In the genomic region with DNA sequence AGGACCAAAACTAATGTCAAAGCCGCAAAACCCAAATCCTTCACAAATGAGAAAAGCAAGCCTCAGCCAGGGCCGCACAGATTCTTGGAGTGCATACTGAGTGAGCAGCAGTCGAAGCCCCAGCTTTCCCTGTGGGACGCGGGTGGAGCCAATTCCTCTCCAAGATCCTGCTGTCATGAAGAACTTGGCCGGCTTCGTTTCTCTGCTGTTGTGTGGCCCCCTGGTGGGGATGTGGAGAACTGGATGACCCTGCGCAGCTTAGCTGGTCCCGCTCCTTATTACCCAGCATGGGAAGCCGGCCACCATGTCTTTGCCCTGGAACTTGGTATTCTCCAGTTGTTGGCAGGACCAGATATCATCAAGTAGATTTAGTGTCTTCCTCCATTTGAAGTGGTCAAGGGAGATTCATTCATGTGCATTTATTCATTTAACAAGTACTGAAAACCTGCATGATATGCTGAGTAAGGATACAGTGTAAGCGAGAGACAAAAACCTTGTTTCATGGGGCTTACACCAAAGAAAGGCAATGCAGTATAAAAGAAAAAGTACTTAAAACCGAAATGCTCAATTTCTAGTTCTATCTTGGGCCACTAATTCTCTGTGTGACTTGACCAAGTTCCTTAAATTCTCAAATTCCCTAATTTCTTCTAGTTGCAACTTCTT, we compare ENCODE assay signal across 8 cellular contexts. TPM values are rescaled to one million over a fixed set of nuclear protein-coding genes. Genes with fewer than 3 reads are reported as not detected.
DNase-seq lines count a peak whose midpoint lies in the region; ATAC-seq and TF ChIP-seq lines count a peak whose summit lies in the region.

No MANE protein-coding gene starts in this region.

- H3K27me3 ChIP-seq in Caco-2 (replicated peaks; ENCODE audit: control insufficient read depth, insufficient read depth, low read length) (no peaks in the 10 kb centered on the region), parathyroid adenoma (ENCODE audit: control insufficient read depth, insufficient read depth, low read length) (no peaks in the 10 kb centered on the region)

- no peak overlapping the region for H2AFZ ChIP-seq in parathyroid adenoma

- no peaks in the 10 kb centered on the region for H3K9me3 ChIP-seq in Caco-2
- no peaks in the 10 kb centered on the region for H3K9me3 ChIP-seq in parathyroid adenoma (ENCODE audit: control insufficient read depth, low read length)

- POLR2A ChIA-PET in Caco-2 (lab: Charles Lee): no interaction called here

- no TSS peak for BruUV-seq in Caco-2 (replicated peaks; lab: Mats Ljungman, UMichigan)

- no peak overlapping the region for H3K4me3 Mint-ChIP-seq in Caco-2 (ENCODE audit: unreplicated experiment)
- no peak overlapping the region for H3K4me3 Mint-ChIP-seq in type B pancreatic cell

- H3K27ac Mint-ChIP-seq in Caco-2 (ENCODE audit: unreplicated experiment) (no peak overlapping the region), type B pancreatic cell (no peak overlapping the region)

- CTCF ChIA-PET in Caco-2 (lab: Charles Lee): interaction anchor here (0.6 to 3.3 kb wide), 18 partner anchors 10 to 1125 kb away, joined by 3 to 44 read pairs (median 4); no protein-coding TSS in a partner anchor

- DNase-seq in Caco-2 (peak; percentile 89 to 94), M059J (ENCODE audit: low read depth) (peak; percentile 83), SK-MEL-5 (ENCODE audit: low read depth, low spot score) (peak; percentile 87), glomerular endothelial cell (ENCODE audit: extremely low read depth, low read depth, low spot score) (peak; percentile 75), type B pancreatic cell (ENCODE audit: extremely low spot score, unreplicated experiment) (peak; percentile 88)
- peak; percentile 79 for DNase-seq in activated naive CD4-positive, alpha-beta T cell treated with Interleukin-2 at 50 U/mL for 16 hours

- H3K36me3 ChIP-seq in Caco-2 (ENCODE audit: control insufficient read depth, insufficient read depth, low read length): no peaks in the 10 kb centered on the region
- no peaks in the 10 kb centered on the region for H3K36me3 ChIP-seq in parathyroid adenoma (ENCODE audit: control insufficient read depth, insufficient read depth, low read length)

- H3K4me3 ChIP-seq in Caco-2 (ENCODE audit: low read depth, low read length) (no peak overlapping the region), parathyroid adenoma (ENCODE audit: low read depth, low read length) (no peak overlapping the region)

- peak; percentile 70 for ATAC-seq in GM21528 (IDR thresholded peaks at IDR 0.05; ENCODE audit: low FRiP score, unreplicated experiment)

- no peak overlapping the region for H3K9ac ChIP-seq in parathyroid adenoma

- H3K4me1 Mint-ChIP-seq in Caco-2 (ENCODE audit: low read depth, unreplicated experiment): peaks cover 27% of the 10 kb centered on the region
- H3K4me1 Mint-ChIP-seq in type B pancreatic cell (ENCODE audit: unreplicated experiment): peaks cover 32% of the 10 kb centered on the region

- H3K27me3 Mint-ChIP-seq in Caco-2 (ENCODE audit: insufficient read depth, unreplicated experiment): no peaks in the 10 kb centered on the region
- peaks cover 13% of the 10 kb centered on the region for H3K27me3 Mint-ChIP-seq in type B pancreatic cell

- H3K27ac ChIP-seq in parathyroid adenoma: no peak overlapping the region

- in situ Hi-C loops in SK-MEL-5 (cut with HindIII; ENCODE audit: low pct_unique_long_range_greater_than_20kb, low sequenced_read_pairs): no loop called here

- peak; percentile 99 for TF ChIP-seq CTCF in Caco-2 (IDR thresholded peaks at IDR 0.05; ENCODE audit: insufficient read depth in 1 of 2, low read depth in 1 of 2, low read length in 1 of 2, severe bottlenecking in 1 of 2, unreplicated experiment in 1 of 2)
- TF ChIP-seq CTCF in parathyroid adenoma (IDR thresholded peaks at IDR 0.05): peak; percentile 78
- peak; percentile 93 for TF ChIP-seq CTCF in type B pancreatic cell (conservative IDR thresholded peaks at IDR 0.05)

- H3K79me2 ChIP-seq in parathyroid adenoma: no peaks in the 10 kb centered on the region

- H3K4me2 ChIP-seq in parathyroid adenoma (ENCODE audit: low read length): no peak overlapping the region

- no peaks in the 10 kb centered on the region for H3K9me3 Mint-ChIP-seq in Caco-2 (ENCODE audit: unreplicated experiment)
- H3K9me3 Mint-ChIP-seq in type B pancreatic cell: no peaks in the 10 kb centered on the region

- H3K4me1 ChIP-seq in Caco-2 (peaks cover 19% of the 10 kb centered on the region), parathyroid adenoma (no peaks in the 10 kb centered on the region)

- peaks cover 11% of the 10 kb centered on the region for H3K36me3 Mint-ChIP-seq in Caco-2 (ENCODE audit: insufficient read depth, unreplicated experiment)
- H3K36me3 Mint-ChIP-seq in type B pancreatic cell: no peaks in the 10 kb centered on the region

- intact Hi-C loops in Caco-2 (cut with micrococcal nuclease; ENCODE audit: unreplicated experiment): loop anchor here (1.0 to 2.0 kb wide), 7 partner anchors 27 to 201 kb away; no protein-coding TSS in a partner anchor

RNA-seq across cellular contexts. Expression of a gene that starts 56.8 kb away (rescaled TPM):
- total RNA-seq in Caco-2 (2022) (not detected in 2 replicates), glomerular endothelial cell (not detected in 2 replicates), type B pancreatic cell (ENCODE audit: low replicate concordance) (not detected in 2 replicates)
- not detected in 2 replicates for total RNA-seq in M059J (2014; rRNA removed; shearing (Covaris generic))
- total RNA-seq in SK-MEL-5 (2014; rRNA removed; shearing (Covaris generic)): 0.40 TPM in 1 of 2 replicates, not detected in the other
- 0.07 TPM in 1 of 2 replicates, not detected in the other for polyA plus RNA-seq in SK-MEL-5 (2015; cell fraction: cytosol; rRNA removed)
- not detected in 2 replicates for polyA plus RNA-seq in SK-MEL-5 (2015; cell fraction: nucleus; rRNA removed)
